ENCODE assay signal across 8 cellular contexts in genomic region chr2:74528600-74529356, GRCh38. TPM values are rescaled to one million over a fixed set of nuclear protein-coding genes. Genes with fewer than 3 reads are reported as not detected.
DNase-seq lines count a peak whose midpoint lies in the region; ATAC-seq and TF ChIP-seq lines count a peak whose summit lies in the region.

No MANE protein-coding gene starts in this region.

- H3K27ac ChIP-seq in prostate gland, result peak overlapping the region; percentile 67 to 82

- H3K27me3 ChIP-seq in prostate gland (replicated peaks; ENCODE audit: insufficient read depth), result no peaks in the 10 kb centered on the region

- ATAC-seq in GM18517 (IDR thresholded peaks at IDR 0.05; ENCODE audit: unreplicated experiment), result peak; percentile 7
- peak; percentile 11 for ATAC-seq in HG02840 (IDR thresholded peaks at IDR 0.05; ENCODE audit: low FRiP score, unreplicated experiment)
- ATAC-seq in SK-N-SH treated with all-trans-retinoic acid at 6 μM for 48 hours, result peak; percentile 0; the same call in 2 of the 3 replicates

- peaks cover 0 to 4% of the 10 kb centered on the region in 2 donors for H3K36me3 ChIP-seq in prostate gland

- TF ChIP-seq POLR2A in prostate gland (IDR thresholded peaks at IDR 0.05), result no peak

- 28% methylated on average over 17 of the region's 29 CpGs for WGBS in prostate gland

- intact Hi-C loops in prostate gland (cut with DNase I), result loop anchor here (1.0 to 10.0 kb wide), 2 partner anchors 45 to 56 kb away; partner anchors contain the start of gene TTC31

- TF ChIP-seq CTCF in fibroblast of the aortic adventitia (IDR thresholded peaks at IDR 0.05; ENCODE audit: insufficient read depth, low read length), result no peak
- no peak for TF ChIP-seq CTCF in prostate gland (IDR thresholded peaks at IDR 0.05)

- no peak for DNase-seq in fibroblast of the aortic adventitia (ENCODE audit: low read depth)
- no peak for DNase-seq in prostate gland (ENCODE audit: low spot score)
- DNase-seq in NCI-H2081 treated with DMSO at 0.1 percent for 48 hours (lab: John Stamatoyannopoulos, UW), result no peak
- no peak for DNase-seq in NCI-H2029 (lab: John Stamatoyannopoulos, UW)
- no peak for DNase-seq in KG1 (lab: John Stamatoyannopoulos, UW)

- H3K4me1 ChIP-seq in prostate gland (replicated peaks), result peaks cover 7% of the 10 kb centered on the region

- no peaks in the 10 kb centered on the region for H3K9me3 ChIP-seq in prostate gland

- H3K4me3 ChIP-seq in fibroblast of the aortic adventitia (ENCODE audit: low read depth, low read length), result peak overlapping the region; percentile 99
- peak overlapping the region; percentile 63 to 89 for H3K4me3 ChIP-seq in prostate gland

TF ChIP-seq in SK-N-SH treated with all-trans-retinoic acid at 6 μM for 48 hours, 23 proteins besides CTCF, POLR2A, EP300 and RAD21:
- TF ChIP-seq ESRRG (CRISPR knock-in tag; IDR thresholded peaks at IDR 0.05) (no peak), CSRNP3 (CRISPR knock-in tag; IDR thresholded peaks at IDR 0.05) (no peak), RARB (CRISPR knock-in tag; IDR thresholded peaks at IDR 0.05) (no peak), TOX (CRISPR knock-in tag; IDR thresholded peaks at IDR 0.05; ENCODE audit: borderline replicate concordance) (no peak), SNAI2 (CRISPR knock-in tag; IDR thresholded peaks at IDR 0.05) (no peak), CSDC2 (CRISPR knock-in tag; IDR thresholded peaks at IDR 0.05) (no peak), CREB5 (CRISPR knock-in tag; IDR thresholded peaks at IDR 0.05; ENCODE audit: low read depth) (no peak), TCF4 (CRISPR knock-in tag; IDR thresholded peaks at IDR 0.05; ENCODE audit: borderline replicate concordance) (no peak), BACH2 (CRISPR knock-in tag; IDR thresholded peaks at IDR 0.05; ENCODE audit: borderline replicate concordance) (no peak), ZFP3 (CRISPR knock-in tag; IDR thresholded peaks at IDR 0.05) (no peak), ARNTL (CRISPR knock-in tag; IDR thresholded peaks at IDR 0.05; ENCODE audit: borderline replicate concordance, low read depth) (no peak), ISL1 (CRISPR knock-in tag; IDR thresholded peaks at IDR 0.05) (no peak), GLIS3 (CRISPR knock-in tag; IDR thresholded peaks at IDR 0.05) (no peak), OSR1 (CRISPR knock-in tag; IDR thresholded peaks at IDR 0.05) (no peak), POU6F1 (CRISPR knock-in tag; IDR thresholded peaks at IDR 0.05; ENCODE audit: borderline replicate concordance, low read depth) (no peak), ZC3H10 (CRISPR knock-in tag; IDR thresholded peaks at IDR 0.05) (no peak), ZNF70 (CRISPR knock-in tag; IDR thresholded peaks at IDR 0.05) (no peak), PATZ1 (CRISPR knock-in tag; IDR thresholded peaks at IDR 0.05; ENCODE audit: borderline replicate concordance) (no peak), ZNF565 (CRISPR knock-in tag; conservative IDR thresholded peaks at IDR 0.05; ENCODE audit: low read depth) (no peak), ZFP30 (CRISPR knock-in tag; IDR thresholded peaks at IDR 0.05) (no peak)

RNA-seq across cellular contexts. Expression of gene AUP1, which starts 0.7 kb away (rescaled TPM):
- total RNA-seq in fibroblast of the aortic adventitia (ENCODE audit: low replicate concordance), result 18.1 and 88.0 TPM in 2 replicates
- total RNA-seq in prostate gland, result 100 to 1,000 TPM; 101 to 124 TPM

RNA-seq across cellular contexts. Expression of gene HTRA2, which starts 1.0 kb away (rescaled TPM):
- 27.1 and 32.9 TPM in 2 replicates for total RNA-seq in fibroblast of the aortic adventitia (ENCODE audit: low replicate concordance)
- total RNA-seq in prostate gland, result 10 to 100 TPM; 19.1 to 37.9 TPM

RNA-seq across cellular contexts. Expression of gene DQX1, which starts 2.7 kb away (rescaled TPM):
- 0.27 TPM in 1 of 2 replicates, not detected in the other for total RNA-seq in fibroblast of the aortic adventitia (ENCODE audit: low replicate concordance)
- not detected for total RNA-seq in prostate gland

RNA-seq across cellular contexts. Expression of gene TLX2, which starts 14.5 kb away (rescaled TPM):
- not detected in 2 replicates for total RNA-seq in fibroblast of the aortic adventitia (ENCODE audit: low replicate concordance)
- under 1 TPM in 1 of 2 donors, not detected in 1; 0.97 TPM for total RNA-seq in prostate gland

RNA-seq across cellular contexts. Expression of gene PCGF1, which starts 21.3 kb away (rescaled TPM):
- 27.5 and 28.9 TPM in 2 replicates for total RNA-seq in fibroblast of the aortic adventitia (ENCODE audit: low replicate concordance)
- 10 to 100 TPM; 13.6 to 14.7 TPM for total RNA-seq in prostate gland
